Comparison of ENCODE assay signal across 22 cellular contexts in the genomic region with DNA sequence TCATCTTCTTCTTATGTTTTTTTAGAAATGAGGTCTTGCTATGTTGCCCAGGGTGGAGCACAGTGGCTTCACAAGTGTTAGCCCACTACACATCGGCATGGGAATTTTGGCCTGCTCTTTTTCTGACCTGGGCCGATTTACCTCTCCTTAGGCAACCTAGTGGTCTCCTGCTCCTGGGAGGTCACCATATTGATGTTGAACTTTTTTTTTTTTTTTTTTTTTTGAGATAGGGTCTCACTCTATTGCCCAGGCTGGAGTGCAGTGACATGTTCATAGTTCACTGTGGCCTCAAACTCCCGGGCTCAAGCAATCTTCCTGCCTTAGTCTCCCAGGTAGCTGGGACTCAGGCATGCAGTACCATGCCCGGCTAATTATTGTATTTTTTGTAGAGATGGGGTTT.
"Had no signal": no experiment of that assay in that cellular context is flagged by ENCODE, and none has a peak within 500 bp of the region (broad histone marks: within the 10 kb centered on the region; RNA-seq: fewer than 3 reads in every experiment).

No MANE protein-coding gene starts in this region.

- H3K27ac Mint-ChIP-seq: activated CD4-positive, alpha-beta T cell treated with anti-CD3 and anti-CD28 coated beads, Interleukin-2, amount 10 ng/mL, durations not matched to agents 7 days and 5 days; activated naive CD8-positive, alpha-beta T cell treated with anti-CD3 and anti-CD28 coated beads, Interleukin-2, amount 50 U/mL, for 24 hours; T-cell had no signal

- H3K4me3 Mint-ChIP-seq: activated CD4-positive, alpha-beta memory T cell treated with anti-CD3 and anti-CD28 coated beads for 36 hours; activated CD4-positive, alpha-beta T cell treated with anti-CD3 and anti-CD28 coated beads, Interleukin-2, amount 10 ng/mL, durations not matched to agents 7 days and 5 days; activated T-cell treated with anti-CD3 and anti-CD28 coated beads, Interleukin-2, amount 50 U/mL, for 4 hours; T-cell had no signal

- H3K27me3 Mint-ChIP-seq: activated CD4-positive, alpha-beta memory T cell treated with anti-CD3 and anti-CD28 coated beads for 36 hours; activated CD4-positive, alpha-beta T cell treated with anti-CD3 and anti-CD28 coated beads, Interleukin-2, amount 10 ng/mL, durations not matched to agents 7 days and 5 days; activated naive CD8-positive, alpha-beta T cell treated with anti-CD3 and anti-CD28 coated beads, Interleukin-2, amount 50 U/mL, for 24 hours; T-cell had no signal

- H3K9me3 ChIP-seq: ascending aorta, body of pancreas had no signal

- DNase-seq: activated CD4-positive, alpha-beta memory T cell treated with anti-CD3 and anti-CD28 coated beads for 36 hours; activated CD4-positive, alpha-beta T cell treated with anti-CD3 and anti-CD28 coated beads, Interleukin-2, amount 10 ng/mL, durations not matched to agents 7 days and 5 days; activated CD4-positive, CD25-positive, alpha-beta regulatory T cell; activated CD8-positive, alpha-beta memory T cell treated with anti-CD3 and anti-CD28 coated beads for 24 hours; activated effector memory CD4-positive, alpha-beta T cell treated with anti-CD3 and anti-CD28 coated beads, Interleukin-2, amount 50 U/mL, for 16 hours; activated naive CD4-positive, alpha-beta T cell treated with Interleukin-2 at 50 U/mL for 16 hours; activated naive CD8-positive, alpha-beta T cell treated with anti-CD3 and anti-CD28 coated beads, Interleukin-2, amount 50 U/mL, for 24 hours; activated T-cell treated with anti-CD3 and anti-CD28 coated beads, Interleukin-2, amount 50 U/mL, for 4 hours; amniotic stem cell; body of pancreas; Karpas-422; NCI-H1105 treated with DMSO at 0.1 percent for 48 hours; NCI-H1436 treated with DMSO at 0.1 percent for 48 hours; NCI-H2081; NCI-H446; PC-3; SIG-M5; T-cell; T-helper 2 cell; T1000 had no signal

- H3K9me3 Mint-ChIP-seq: activated CD4-positive, alpha-beta memory T cell treated with anti-CD3 and anti-CD28 coated beads for 36 hours; activated CD4-positive, alpha-beta T cell treated with anti-CD3 and anti-CD28 coated beads, Interleukin-2, amount 10 ng/mL, durations not matched to agents 7 days and 5 days; activated naive CD4-positive, alpha-beta T cell treated with anti-CD3 and anti-CD28 coated beads, Interleukin-2, amount 50 U/mL, for 72 hours; activated naive CD8-positive, alpha-beta T cell treated with anti-CD3 and anti-CD28 coated beads, Interleukin-2, amount 50 U/mL, for 24 hours; activated T-cell treated with anti-CD3 and anti-CD28 coated beads, Interleukin-2, amount 50 U/mL, for 4 hours; T-cell had no signal

- ATAC-seq: activated naive CD4-positive, alpha-beta T cell treated with anti-CD3 and anti-CD28 coated beads, Interleukin-2, amount 50 U/mL, for 72 hours; activated naive CD8-positive, alpha-beta T cell treated with anti-CD3 and anti-CD28 coated beads, Interleukin-2, amount 50 U/mL, for 24 hours; activated T-cell treated with anti-CD3 and anti-CD28 coated beads, Interleukin-2, amount 50 U/mL, for 4 hours; body of pancreas; PC-3; T-cell had no signal

- H3K27ac ChIP-seq: ascending aorta, body of pancreas had no signal

- H3K27me3 ChIP-seq: ascending aorta, body of pancreas had no signal

- H3K4me3 ChIP-seq: ascending aorta, body of pancreas had no signal
